In the genomic region with DNA sequence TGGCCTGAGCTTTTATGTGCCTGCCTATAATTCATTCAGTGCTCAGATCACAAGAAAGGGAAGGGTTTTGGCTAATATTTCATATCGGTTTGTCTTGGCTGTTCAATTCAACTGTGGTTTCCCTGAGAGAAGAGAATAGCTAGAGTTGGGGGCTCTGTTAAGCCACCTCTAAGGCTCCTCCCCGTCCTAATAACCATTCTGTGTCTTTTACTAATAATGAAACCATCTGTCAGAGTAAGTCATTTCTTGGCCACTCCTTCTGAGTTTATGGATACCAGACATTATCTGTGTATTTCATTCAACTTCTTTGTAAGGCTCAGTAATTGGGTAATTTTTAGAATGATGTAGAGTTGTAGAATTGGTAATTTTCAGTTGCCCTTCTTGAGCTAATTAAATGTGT, we compare ENCODE assay signal across 9 cellular contexts. TPM values are rescaled to one million over a fixed set of nuclear protein-coding genes. Genes with fewer than 3 reads are reported as not detected.
A peak's percentile ranks its signal among the peaks of the same experiment; 100 is the strongest.
DNase-seq lines count a peak whose midpoint lies in the region; ATAC-seq and TF ChIP-seq lines count a peak whose summit lies in the region.
"Had no signal": no experiment of that assay in that cellular context is flagged by ENCODE, and none has a peak within 500 bp of the region (broad histone marks: within the 10 kb centered on the region; RNA-seq: fewer than 3 reads in every experiment).

No MANE protein-coding gene starts in this region.

- CTCF ChIA-PET in activated CD8-positive, alpha-beta memory T cell treated with anti-CD3 and anti-CD28 coated beads, Interleukin-2, amount 10 ng/mL, durations not matched to agents 7 days and 5 days (lab: Charles Lee), result interaction anchor here (1.3 to 1.7 kb wide), 4 partner anchors 9 to 63 kb away, joined by 3 to 5 read pairs (median 4); no protein-coding TSS in a partner anchor

- no peaks in the 10 kb centered on the region for H3K27me3 Mint-ChIP-seq in activated CD8-positive, alpha-beta memory T cell treated with anti-CD3 and anti-CD28 coated beads, Interleukin-2, amount 10 ng/mL, durations not matched to agents 7 days and 5 days
- H3K27me3 Mint-ChIP-seq in stimulated activated naive CD8-positive, alpha-beta T cell treated with anti-CD3 and anti-CD28 coated beads, Interleukin-15, amount 100 ng/mL, for 72 hours, result no peaks in the 10 kb centered on the region
- peaks cover 45% of the 10 kb centered on the region for H3K27me3 Mint-ChIP-seq in progenitor cell of endocrine pancreas

- H3K36me3 Mint-ChIP-seq in activated CD8-positive, alpha-beta memory T cell treated with anti-CD3 and anti-CD28 coated beads, Interleukin-2, amount 10 ng/mL, durations not matched to agents 7 days and 5 days, result peaks cover 65% of the 10 kb centered on the region
- no peaks in the 10 kb centered on the region for H3K36me3 Mint-ChIP-seq in progenitor cell of endocrine pancreas (ENCODE audit: insufficient read depth)

- no peaks in the 10 kb centered on the region for H3K9me3 Mint-ChIP-seq in activated CD8-positive, alpha-beta memory T cell treated with anti-CD3 and anti-CD28 coated beads, Interleukin-2, amount 10 ng/mL, durations not matched to agents 7 days and 5 days (ENCODE audit: low read depth)
- no peaks in the 10 kb centered on the region for H3K9me3 Mint-ChIP-seq in stimulated activated naive CD8-positive, alpha-beta T cell treated with anti-CD3 and anti-CD28 coated beads, Interleukin-15, amount 100 ng/mL, for 72 hours
- H3K9me3 Mint-ChIP-seq in progenitor cell of endocrine pancreas (ENCODE audit: low read depth), result no peaks in the 10 kb centered on the region

- H3K27ac ChIP-seq in coronary artery, result no peak overlapping the region
- H3K27ac ChIP-seq: hepatocyte had no signal

- peaks cover 62% of the 10 kb centered on the region for H3K4me1 Mint-ChIP-seq in activated CD8-positive, alpha-beta memory T cell treated with anti-CD3 and anti-CD28 coated beads, Interleukin-2, amount 10 ng/mL, durations not matched to agents 7 days and 5 days
- peaks cover 74% of the 10 kb centered on the region for H3K4me1 Mint-ChIP-seq in stimulated activated naive CD8-positive, alpha-beta T cell treated with anti-CD3 and anti-CD28 coated beads, Interleukin-15, amount 100 ng/mL, for 72 hours
- H3K4me1 Mint-ChIP-seq in progenitor cell of endocrine pancreas (ENCODE audit: low read depth), result peaks cover 14% of the 10 kb centered on the region

- H3K27ac Mint-ChIP-seq in activated CD8-positive, alpha-beta memory T cell treated with anti-CD3 and anti-CD28 coated beads, Interleukin-2, amount 10 ng/mL, durations not matched to agents 7 days and 5 days, result peak overlapping the region; percentile 70
- H3K27ac Mint-ChIP-seq in stimulated activated naive CD8-positive, alpha-beta T cell treated with anti-CD3 and anti-CD28 coated beads, Interleukin-15, amount 100 ng/mL, for 72 hours, result peak overlapping the region in 1 of 2 donors; percentile 20
- no peak overlapping the region for H3K27ac Mint-ChIP-seq in progenitor cell of endocrine pancreas

- H3K4me3 Mint-ChIP-seq in activated CD8-positive, alpha-beta memory T cell treated with anti-CD3 and anti-CD28 coated beads, Interleukin-2, amount 10 ng/mL, durations not matched to agents 7 days and 5 days, result peak overlapping the region; percentile 24
- peak overlapping the region; percentile 53 to 67 for H3K4me3 Mint-ChIP-seq in stimulated activated naive CD8-positive, alpha-beta T cell treated with anti-CD3 and anti-CD28 coated beads, Interleukin-15, amount 100 ng/mL, for 72 hours
- no peak overlapping the region for H3K4me3 Mint-ChIP-seq in progenitor cell of endocrine pancreas (ENCODE audit: low read depth)

- no peak for DNase-seq in activated CD8-positive, alpha-beta memory T cell treated with anti-CD3 and anti-CD28 coated beads, Interleukin-2, amount 10 ng/mL, durations not matched to agents 7 days and 5 days
- DNase-seq in activated CD8-positive, alpha-beta memory T cell treated with anti-CD3 and anti-CD28 coated beads for 24 hours, result no peak
- DNase-seq in stimulated activated naive CD8-positive, alpha-beta T cell treated with anti-CD3 and anti-CD28 coated beads, Interleukin-15, amount 100 ng/mL, for 72 hours, result no peak
- DNase-seq in progenitor cell of endocrine pancreas (ENCODE audit: low spot score, unreplicated experiment) (no peak), coronary artery (ENCODE audit: low spot score) (no peak), putamen (ENCODE audit: low spot score) (no peak)

- ATAC-seq in activated CD8-positive, alpha-beta memory T cell treated with anti-CD3 and anti-CD28 coated beads, Interleukin-2, amount 10 ng/mL, durations not matched to agents 7 days and 5 days, result no peak
- ATAC-seq in GM21737 (IDR thresholded peaks at IDR 0.05; ENCODE audit: unreplicated experiment) (peak; percentile 51), HG03378 (IDR thresholded peaks at IDR 0.05; ENCODE audit: unreplicated experiment) (peak; percentile 65)
- ATAC-seq in stimulated activated naive CD8-positive, alpha-beta T cell treated with anti-CD3 and anti-CD28 coated beads, Interleukin-15, amount 100 ng/mL, for 72 hours, result peak; percentile 39

- TF ChIP-seq CTCF in progenitor cell of endocrine pancreas (IDR thresholded peaks at IDR 0.05; ENCODE audit: unreplicated experiment) (no peak), coronary artery (IDR thresholded peaks at IDR 0.05) (no peak)

- no peak overlapping the region for H3K4me3 ChIP-seq in coronary artery
- H3K4me3 ChIP-seq: hepatocyte had no signal

RNA-seq across cellular contexts. Expression of gene STX11, which starts 5.2 kb away (rescaled TPM):
- 10 to 100 TPM; 26.5 to 29.0 TPM for total RNA-seq in activated CD8-positive, alpha-beta memory T cell treated with anti-CD3 and anti-CD28 coated beads, Interleukin-2, amount 10 ng/mL, durations not matched to agents 7 days and 5 days
- total RNA-seq in progenitor cell of endocrine pancreas, result not detected in 2 replicates

Comparison
In these comparisons a context has a peak if more than half of its experiments do, and no peak if none do; other contexts are left out.
1. RNA of gene STX11, which starts 5.2 kb away (total RNA-seq): 26.5 to 29.0 TPM in activated CD8-positive, alpha-beta memory T cell treated with anti-CD3 and anti-CD28 coated beads, Interleukin-2, amount 10 ng/mL, durations not matched to agents 7 days and 5 days; not detected in progenitor cell of endocrine pancreas; every median in the first group is over 10 times any median in the second.